ENCODE assay signal across 7 cellular contexts in genomic region chr3:196518999-196519737, GRCh38. TPM values are rescaled to one million over a fixed set of nuclear protein-coding genes. Genes with fewer than 3 reads are reported as not detected.
DNase-seq lines count a peak whose midpoint lies in the region; ATAC-seq and TF ChIP-seq lines count a peak whose summit lies in the region.

No MANE protein-coding gene starts in this region.

- TF ChIP-seq RAD21 in liver (IDR thresholded peaks at IDR 0.05): peak; percentile 72 to 76

- no peak overlapping the region for H3K4me3 ChIP-seq in mammary epithelial cell (replicated peaks in 1 of 3; ENCODE audit: insufficient read depth in 1 of 3, low read depth in 2 of 3, low read length in 3 of 3)
- peak overlapping the region in 2 of 3 donors; percentile 26 to 34 for H3K4me3 ChIP-seq in liver (ENCODE audit: low read depth in 1 of 3, low read length in 3 of 3)
- H3K4me3 ChIP-seq in suprapubic skin: no peak overlapping the region

- peak; percentile 45 for DNase-seq in G401 (ENCODE audit: low spot score)
- peak; percentile 68 for DNase-seq in LoVo (ENCODE audit: low spot score)
- peak; percentile 54 for DNase-seq in T-helper 9 cell
- peak; percentile 63 for DNase-seq in mammary epithelial cell
- DNase-seq in suprapubic skin (ENCODE audit: low spot score in 2 of 2): peak in 1 of 2 donors; percentile 76

- in situ Hi-C loops in G401 (cut with HindIII; ENCODE audit: low sequenced_read_pairs) (no loop called here), mammary epithelial cell (cut with MboI; ENCODE audit: low sequenced_read_pairs in 2 of 2) (loop anchor here (10.0 to 25.0 kb wide), 2 partner anchors 264 to 457 kb away; no protein-coding TSS in a partner anchor)

- no TSS peak for BruUV-seq in mammary epithelial cell (replicated peaks; lab: Mats Ljungman, UMichigan)

- CTCF ChIA-PET in mammary epithelial cell (lab: Charles Lee; ENCODE audit: low non-redundant PET): interaction anchor here (0.6 kb wide), 1 partner anchor 236 kb away, joined by 6 read pairs; no protein-coding TSS in a partner anchor

- no peaks in the 10 kb centered on the region for H3K27me3 ChIP-seq in mammary epithelial cell (ENCODE audit: insufficient read depth, low read length)
- no peaks in the 10 kb centered on the region for H3K27me3 ChIP-seq in liver (ENCODE audit: control insufficient read depth in 4 of 4, insufficient read depth in 4 of 4, low read length in 3 of 4)
- no peaks in the 10 kb centered on the region for H3K27me3 ChIP-seq in suprapubic skin

- no peaks in the 10 kb centered on the region for H3K4me1 ChIP-seq in mammary epithelial cell (ENCODE audit: insufficient read depth, low read length)
- no peaks in the 10 kb centered on the region for H3K4me1 ChIP-seq in liver (ENCODE audit: control insufficient read depth in 4 of 4, insufficient read depth in 4 of 4, low read length in 3 of 4)
- no peaks in the 10 kb centered on the region for H3K4me1 ChIP-seq in suprapubic skin

- H2AFZ ChIP-seq in mammary epithelial cell (ENCODE audit: low read depth, low read length): no peak overlapping the region

- H3K36me3 ChIP-seq in mammary epithelial cell (ENCODE audit: insufficient read depth, low read length) (no peaks in the 10 kb centered on the region), liver (ENCODE audit: control insufficient read depth in 4 of 4, insufficient read depth in 3 of 4, low read depth in 1 of 4, low read length in 3 of 4) (no peaks in the 10 kb centered on the region), suprapubic skin (no peaks in the 10 kb centered on the region)

- 31% methylated on average over 12 of the region's 12 CpGs for WGBS in mammary epithelial cell (ENCODE audit: low coverage, missing lambda C conversion rate)
- whole genome bisulfite sequencing in liver: 39% methylated on average over 12 of the region's 12 CpGs
- 54% methylated on average over 12 of the region's 12 CpGs for WGBS in suprapubic skin

- H3K9ac ChIP-seq in mammary epithelial cell (ENCODE audit: insufficient read depth, low read length) (no peak overlapping the region), liver (ENCODE audit: low read depth in 1 of 2, low read length in 2 of 2) (no peak overlapping the region)

- H3K4me2 ChIP-seq in mammary epithelial cell (ENCODE audit: insufficient read depth, low read depth, low read length): no peak overlapping the region

- H3K79me2 ChIP-seq in mammary epithelial cell (ENCODE audit: insufficient read depth, low read length): no peaks in the 10 kb centered on the region

- H3K27ac ChIP-seq in mammary epithelial cell (ENCODE audit: insufficient read depth, low read depth, low read length) (no peak overlapping the region), liver (ENCODE audit: low read depth in 1 of 2, low read length in 2 of 2) (no peak overlapping the region), suprapubic skin (no peak overlapping the region)

- no peak for ATAC-seq in GM18505 (IDR thresholded peaks at IDR 0.05; ENCODE audit: unreplicated experiment)

- intact Hi-C loops in mammary epithelial cell (cut with micrococcal nuclease): loop anchor here (1.0 to 2.0 kb wide), 7 partner anchors 16 to 668 kb away; partner anchors contain the start of gene RNF168

- peaks cover 14% of the 10 kb centered on the region for H3K9me3 ChIP-seq in mammary epithelial cell (replicated peaks; ENCODE audit: insufficient read depth, low read length)
- H3K9me3 ChIP-seq in liver (ENCODE audit: control insufficient read depth in 4 of 4, low read length in 3 of 4): peaks cover 15 to 43% (median 30%) of the 10 kb centered on the region in 4 donors
- H3K9me3 ChIP-seq in suprapubic skin: peaks cover 3% of the 10 kb centered on the region

- TF ChIP-seq POLR2A in suprapubic skin (IDR thresholded peaks at IDR 0.05): no peak
- TF ChIP-seq POLR2A in GM18505 (IDR thresholded peaks at IDR 0.05; ENCODE audit: borderline replicate concordance, extremely low read depth, insufficient read depth, insufficient read length): no peak

- dilution Hi-C loops in mammary epithelial cell (cut with HindIII; ENCODE audit: low sequenced_read_pairs): no loop called here

- peak; percentile 54 to 66 for TF ChIP-seq CTCF in mammary epithelial cell (conservative IDR thresholded peaks at IDR 0.05 in 1 of 2, IDR thresholded peaks at IDR 0.05 in 1 of 2; ENCODE audit: extremely low read depth in 1 of 2, insufficient read depth in 1 of 2, low read depth in 1 of 2, low read length in 2 of 2)
- TF ChIP-seq CTCF in liver (IDR thresholded peaks at IDR 0.05; ENCODE audit: low read depth, low read length, missing input control): peak; percentile 58
- TF ChIP-seq CTCF in suprapubic skin (IDR thresholded peaks at IDR 0.05): peak; percentile 27 to 43

- no peak for TF ChIP-seq EP300 in suprapubic skin (IDR thresholded peaks at IDR 0.05)

- H4K20me1 ChIP-seq in mammary epithelial cell (ENCODE audit: insufficient read depth, low read length): no peaks in the 10 kb centered on the region

TF ChIP-seq in liver, 16 proteins besides CTCF, POLR2A, EP300 and RAD21 (continues in another document):
- no peak for TF ChIP-seq ZBTB33 (IDR thresholded peaks at IDR 0.05)
- TF ChIP-seq FOXA1 (IDR thresholded peaks at IDR 0.05): no peak
- no peak for TF ChIP-seq ATF3 (IDR thresholded peaks at IDR 0.05)
- no peak for TF ChIP-seq MAX (IDR thresholded peaks at IDR 0.05)
- TF ChIP-seq RXRA (IDR thresholded peaks at IDR 0.05): no peak
- no peak for TF ChIP-seq REST (IDR thresholded peaks at IDR 0.05)
- no peak for TF ChIP-seq NR2F2 (IDR thresholded peaks at IDR 0.05)

RNA-seq across cellular contexts. Expression of gene SMCO1, which starts 4.0 kb away (rescaled TPM):
- not detected in 2 replicates for total RNA-seq in G401 (2014; rRNA removed; shearing (Covaris generic))
- not detected for total RNA-seq in mammary epithelial cell
- polyA plus RNA-seq in mammary epithelial cell: not detected
- not detected for polyA minus RNA-seq in mammary epithelial cell
- under 1 TPM in 1 of 2 donors, not detected in 1; 0.05 TPM for total RNA-seq in liver
- polyA plus RNA-seq in liver: not detected
- not detected for total RNA-seq in suprapubic skin

RNA-seq across cellular contexts. Expression of gene RNF168, which starts 15.6 kb away (rescaled TPM):
- 9.5 and 13.6 TPM in 2 replicates for total RNA-seq in G401 (2014; rRNA removed; shearing (Covaris generic))
- total RNA-seq in mammary epithelial cell: 10 to 100 TPM in 1 of 2 donors, 1 to 10 TPM in 1; 6.5 to 22.2 TPM
- 2.9 TPM for polyA plus RNA-seq in mammary epithelial cell
- polyA minus RNA-seq in mammary epithelial cell: 34.7 TPM
- total RNA-seq in liver: 10 to 100 TPM in 1 of 2 donors, 1 to 10 TPM in 1; 9.2 to 10.0 TPM
- 1 to 10 TPM; 3.4 to 5.5 TPM for polyA plus RNA-seq in liver
- 10 to 100 TPM; 22.2 to 40.6 (median 32.6) TPM for total RNA-seq in suprapubic skin

RNA-seq across cellular contexts. Expression of gene WDR53, which starts 49.2 kb away (rescaled TPM):
- 0.49 and 2.9 TPM in 2 replicates for total RNA-seq in G401 (2014; rRNA removed; shearing (Covaris generic))
- total RNA-seq in mammary epithelial cell (10 to 100 TPM in 1 of 2 donors, 1 to 10 TPM in 1; 5.3 to 19.5 TPM), liver (1 to 10 TPM; 2.7 to 3.6 TPM), suprapubic skin (1 to 10 TPM; 3.1 to 9.7 (median 7.7) TPM)
- polyA plus RNA-seq in mammary epithelial cell (9.3 TPM), liver (1 to 10 TPM; 3.4 to 4.5 TPM)
- polyA minus RNA-seq in mammary epithelial cell: 2.8 TPM

RNA-seq across cellular contexts. Expression of gene FBXO45, which starts 49.3 kb away (rescaled TPM):
- total RNA-seq in G401 (2014; rRNA removed; shearing (Covaris generic)): 19.6 and 29.2 TPM in 2 replicates
- total RNA-seq in mammary epithelial cell (10 to 100 TPM in 1 of 2 donors, 1 to 10 TPM in 1; 9.2 to 13.5 TPM), liver (1 to 10 TPM; 4.8 to 7.7 TPM), suprapubic skin (10 to 100 TPM in 3 of 4 donors, 1 to 10 TPM in 1; 7.5 to 25.7 (median 17.3) TPM)
- polyA plus RNA-seq in mammary epithelial cell (7.7 TPM), liver (1 to 10 TPM; 1.6 to 2.4 TPM)
- polyA minus RNA-seq in mammary epithelial cell: 3.5 TPM

Comparison
In these comparisons a context has a peak if more than half of its experiments do, and no peak if none do; other contexts are left out.
1. H3K4me3 ChIP-seq: peak in liver (2 of 3); none in mammary epithelial cell (0 of 3) and suprapubic skin (single experiment).
2. Peak in every context shown above with its lines, with median percentiles within 50 percentile points of each other: CTCF ChIP-seq.